ENCODE assay signal across 12 cellular contexts in genomic region chr6:52904562-52905279, GRCh38. TPM values are rescaled to one million over a fixed set of nuclear protein-coding genes. Genes with fewer than 3 reads are reported as not detected.
A peak's percentile ranks its signal among the peaks of the same experiment; 100 is the strongest.
DNase-seq lines count a peak whose midpoint lies in the region; ATAC-seq, FAIRE-seq and TF ChIP-seq lines count a peak whose summit lies in the region.
"Had no signal": no experiment of that assay in that cellular context is flagged by ENCODE, and none has a peak within 500 bp of the region (broad histone marks: within the 10 kb centered on the region; RNA-seq: fewer than 3 reads in every experiment).

No MANE protein-coding gene starts in this region.

- POLR2A ChIA-PET in PC-3 (lab: Charles Lee; ENCODE audit: unreplicated experiment) = no interaction called here

- H3F3A ChIP-seq in PC-3 (ENCODE audit: low read length, unreplicated experiment) (no peaks in the 10 kb centered on the region), smooth muscle cell (ENCODE audit: low read depth) (peaks cover 1% of the 10 kb centered on the region)

- H3K36me3 ChIP-seq in PC-3 (ENCODE audit: low read depth, low read length) (no peaks in the 10 kb centered on the region), smooth muscle cell (ENCODE audit: low read depth) (no peaks in the 10 kb centered on the region)
- H3K36me3 ChIP-seq in effector memory CD4-positive, alpha-beta T cell (ENCODE audit: control insufficient read depth, insufficient read depth, low read length) = no peaks in the 10 kb centered on the region
- H3K36me3 ChIP-seq: prostate gland had no signal

- no peak overlapping the region for H2AFZ ChIP-seq in PC-3 (ENCODE audit: low read length)
- H2AFZ ChIP-seq in smooth muscle cell (ENCODE audit: low read depth) = no peak overlapping the region

- FAIRE-seq in GM12891 (lab: Jason Lieb, UNC) = no peak

- TF ChIP-seq CTCF in GM12875 (IDR thresholded peaks at IDR 0.05; ENCODE audit: borderline replicate concordance, insufficient read depth, low read depth, low read length) (peak; percentile 37; the same call in 1 of the 2 replicates), PC-3 (conservative IDR thresholded peaks at IDR 0.05; ENCODE audit: low read depth, low read length) (peak; percentile 57), foreskin keratinocyte (conservative IDR thresholded peaks at IDR 0.05) (peak; percentile 47), smooth muscle cell (IDR thresholded peaks at IDR 0.05; ENCODE audit: borderline replicate concordance, insufficient read depth, poor library complexity, severe bottlenecking) (no peak)

- peak overlapping the region; percentile 35; the same call in 1 of the 2 replicates for H3K27ac ChIP-seq in PC-3 (ENCODE audit: low read length)
- H3K27ac ChIP-seq in foreskin keratinocyte = no peak overlapping the region
- H3K27ac ChIP-seq in effector memory CD4-positive, alpha-beta T cell (ENCODE audit: insufficient read depth, low read length, poor library complexity, severe bottlenecking) = no peak overlapping the region
- no peak overlapping the region for H3K27ac ChIP-seq in smooth muscle cell (ENCODE audit: low read depth)
- H3K27ac ChIP-seq: prostate gland had no signal

- peak; percentile 23 for DNase-seq in ACHN
- peak; percentile 30 for DNase-seq in PC-3
- no peak for DNase-seq in foreskin keratinocyte
- DNase-seq in effector memory CD4-positive, alpha-beta T cell = no peak
- no peak for DNase-seq in GM12891 (ENCODE audit: insufficient read length, low spot score)
- DNase-seq in GM19238 (ENCODE audit: insufficient read length, low spot score) = no peak
- no peak for DNase-seq in smooth muscle cell (lab: John Stamatoyannopoulos, UW; ENCODE audit: unreplicated experiment)
- DNase-seq: activated CD4-positive, alpha-beta T cell treated with anti-CD3 and anti-CD28 coated beads, Interleukin-2, amount 50 U/mL, for 4 hours; central memory CD4-positive, alpha-beta T cell; DMS153 had no signal

- in situ Hi-C loops in ACHN (cut with HindIII; ENCODE audit: low pct_ligation_motif_present, low pct_unique_long_range_greater_than_20kb, low sequenced_read_pairs) = no loop called here

- no TSS peak for BruUV-seq in PC-3 (replicated peaks; lab: Mats Ljungman, UMichigan)

- ATAC-seq in PC-3 (peak; percentile 81), foreskin keratinocyte (peak; percentile 61)

- H3K9me3 ChIP-seq in PC-3 (ENCODE audit: low read length) (no peaks in the 10 kb centered on the region), smooth muscle cell (replicated peaks; ENCODE audit: low read depth) (no peaks in the 10 kb centered on the region)
- no peaks in the 10 kb centered on the region for H3K9me3 ChIP-seq in effector memory CD4-positive, alpha-beta T cell (ENCODE audit: control insufficient read depth, low read length)
- H3K9me3 ChIP-seq: prostate gland had no signal

- H3K79me2 ChIP-seq in PC-3 (ENCODE audit: low read length) (no peaks in the 10 kb centered on the region), smooth muscle cell (ENCODE audit: low read depth) (no peaks in the 10 kb centered on the region)

- no peaks in the 10 kb centered on the region for H4K20me1 ChIP-seq in PC-3 (ENCODE audit: low read length)
- H4K20me1 ChIP-seq in smooth muscle cell (ENCODE audit: low read depth) = no peaks in the 10 kb centered on the region

- WGBS in smooth muscle cell (ENCODE audit: low lambda C conversion rate) = 60% methylated on average over 6 of the region's 6 CpGs

- CTCF ChIA-PET in PC-3 (lab: Charles Lee) = no interaction called here

- H3K27me3 ChIP-seq in PC-3 (ENCODE audit: low read length) (no peaks in the 10 kb centered on the region), foreskin keratinocyte (peaks cover 4% of the 10 kb centered on the region), smooth muscle cell (ENCODE audit: low read depth) (no peaks in the 10 kb centered on the region)
- no peaks in the 10 kb centered on the region for H3K27me3 ChIP-seq in effector memory CD4-positive, alpha-beta T cell (replicated peaks; ENCODE audit: control insufficient read depth, insufficient read depth, low read length, poor library complexity, severe bottlenecking)

- H3K4me3 ChIP-seq in GM12875 (ENCODE audit: low read depth, low read length) (no peak overlapping the region), PC-3 (ENCODE audit: low read length) (no peak overlapping the region), smooth muscle cell (no peak overlapping the region)
- no peak overlapping the region for H3K4me3 ChIP-seq in effector memory CD4-positive, alpha-beta T cell (ENCODE audit: insufficient read depth, low read depth, low read length, poor library complexity, severe bottlenecking)
- H3K4me3 ChIP-seq: prostate gland had no signal

- no peak for TF ChIP-seq POLR2A in GM12891 (IDR thresholded peaks at IDR 0.05; ENCODE audit: low read depth, low read length)

- H3K4me2 ChIP-seq in PC-3 (ENCODE audit: low read length) (no peak overlapping the region), smooth muscle cell (no peak overlapping the region)

- H3K9ac ChIP-seq in PC-3 (ENCODE audit: low read length) = no peak overlapping the region
- H3K9ac ChIP-seq in smooth muscle cell (ENCODE audit: low read depth) = no peak overlapping the region

- H3K4me1 ChIP-seq in PC-3 (ENCODE audit: insufficient read depth, low read length) (peaks cover 26% of the 10 kb centered on the region; the same call in 1 of the 2 replicates), foreskin keratinocyte (no peaks in the 10 kb centered on the region), smooth muscle cell (ENCODE audit: low read depth) (no peaks in the 10 kb centered on the region)
- H3K4me1 ChIP-seq in effector memory CD4-positive, alpha-beta T cell (ENCODE audit: control insufficient read depth, insufficient read depth, low read length, poor library complexity, severe bottlenecking) = no peaks in the 10 kb centered on the region
- H3K4me1 ChIP-seq: prostate gland had no signal

- intact Hi-C loops in PC-3 (cut with micrococcal nuclease) = loop anchor here (1.0 kb wide), 1 partner anchor 91 kb away; the partner anchor contains the start of gene GSTA4

- no peaks in the 10 kb centered on the region for H3K9me2 ChIP-seq in PC-3 (replicated peaks; ENCODE audit: low read length)

TF ChIP-seq in GM12891, 5 proteins besides CTCF, POLR2A, EP300 and RAD21:
- TF ChIP-seq POU2F2 (IDR thresholded peaks at IDR 0.05; ENCODE audit: low read depth, low read length) (no peak), SPI1 (IDR thresholded peaks at IDR 0.05; ENCODE audit: low read depth, low read length) (no peak)
TF ChIP-seq in GM12891: peak in this region for 0.

RNA-seq across cellular contexts. Expression of gene GSTA3, which starts 4.8 kb away (rescaled TPM):
- total RNA-seq in PC-3 (2014; rRNA removed) = not detected in 2 replicates
- total RNA-seq in foreskin keratinocyte = not detected in 2 replicates
- not detected in 2 replicates for polyA plus RNA-seq in foreskin keratinocyte
- polyA plus RNA-seq in GM12891 (2012; ENCODE audit: low read depth, missing spikeins) = not detected
- total RNA-seq in smooth muscle cell = not detected in 2 replicates
- polyA plus RNA-seq in smooth muscle cell = not detected in 2 replicates

Comparison
In these comparisons a context has a peak if more than half of its experiments do, and no peak if none do; other contexts are left out.
1. DNase-seq: peak in ACHN (single experiment) and PC-3 (single experiment); none in foreskin keratinocyte (0 of 2), effector memory CD4-positive, alpha-beta T cell (0 of 3), GM12891 (single experiment), GM19238 (single experiment) and smooth muscle cell (single experiment).